In genomic region chr7:101127460-101128039, GRCh38 we compare ENCODE assay signal across 9 cellular contexts. TPM values are rescaled to one million over a fixed set of nuclear protein-coding genes. Genes with fewer than 3 reads are reported as not detected.
DNase-seq lines count a peak whose midpoint lies in the region; ATAC-seq and TF ChIP-seq lines count a peak whose summit lies in the region.
"Had no signal": no experiment of that assay in that cellular context is flagged by ENCODE, and none has a peak within 500 bp of the region (broad histone marks: within the 10 kb centered on the region; RNA-seq: fewer than 3 reads in every experiment).

No MANE protein-coding gene starts in this region.

- in situ Hi-C loops in GM23248 (cut with MboI): no loop called here

- peaks cover 46% of the 10 kb centered on the region for H3K79me2 ChIP-seq in GM23248 (ENCODE audit: insufficient read depth)

- peak overlapping the region; percentile 12 to 28 for H3K27ac Mint-ChIP-seq in T-cell

- CTCF ChIA-PET in T-cell (lab: Charles Lee): no interaction called here

- DNase-seq in GM23248: peak; percentile 51
- DNase-seq in T-cell: no peak
- peak; percentile 45 for DNase-seq in fibroblast of the aortic adventitia (ENCODE audit: low read depth)
- DNase-seq in retinal pigment epithelial cell (ENCODE audit: low read depth): no peak
- no peak for DNase-seq in NCI-H748 treated with DMSO at 0.1 percent for 48 hours (lab: John Stamatoyannopoulos, UW)
- DNase-seq in NCI-H1092 treated with DMSO at 0.1 percent for 48 hours (lab: John Stamatoyannopoulos, UW): no peak
- DNase-seq in SHP77 (lab: John Stamatoyannopoulos, UW): no peak
- DNase-seq: naive B cell had no signal

- ATAC-seq in T-cell (replicated peaks in 1 of 4) (no peak), HG02798 (IDR thresholded peaks at IDR 0.05; ENCODE audit: poor library complexity, unreplicated experiment) (no peak)

- peak overlapping the region; percentile 98 for H3K27ac ChIP-seq in GM23248

- peaks cover 27 to 37% (median 30%) of the 10 kb centered on the region in 3 donors for H3K4me1 Mint-ChIP-seq in T-cell

- peak overlapping the region; percentile 96 for H3K9ac ChIP-seq in GM23248

- POLR2A ChIA-PET in T-cell (lab: Charles Lee): interaction anchor here in 1 of 2 donors (0.6 kb wide), 1 partner anchor 1811 kb away, joined by 5 read pairs; no protein-coding TSS in a partner anchor

- H3K4me3 ChIP-seq in GM23248: peak overlapping the region; percentile 94
- H3K4me3 ChIP-seq in fibroblast of the aortic adventitia (ENCODE audit: low read depth, low read length): peak overlapping the region; percentile 86
- peak overlapping the region; percentile 85 for H3K4me3 ChIP-seq in retinal pigment epithelial cell (ENCODE audit: low read length)

- H3K9me3 ChIP-seq in GM23248 (ENCODE audit: low read depth): no peaks in the 10 kb centered on the region

- H3K9me2 ChIP-seq in GM23248 (ENCODE audit: insufficient read depth): no peaks in the 10 kb centered on the region

- 28% methylated on average over 3 of the region's 3 CpGs for WGBS in GM23248 (ENCODE audit: low coverage in 1 of 2, low lambda C conversion rate in 2 of 2, missing lambda C conversion rate in 2 of 2), 2 experiments

- peaks cover 35 to 67% of the 10 kb centered on the region in 2 donors for H3K27me3 Mint-ChIP-seq in T-cell

- H3K4me3 Mint-ChIP-seq in T-cell: peak overlapping the region in 1 of 3 donors; percentile 56

- TF ChIP-seq CTCF in fibroblast of the aortic adventitia (IDR thresholded peaks at IDR 0.05; ENCODE audit: insufficient read depth, low read length): no peak
- no peak for TF ChIP-seq CTCF in retinal pigment epithelial cell (conservative IDR thresholded peaks at IDR 0.05; ENCODE audit: low read depth, low read length)

- H3K9me3 Mint-ChIP-seq in T-cell: no peaks in the 10 kb centered on the region

- H3F3A ChIP-seq in GM23248 (ENCODE audit: insufficient read depth): peaks cover 85% of the 10 kb centered on the region

- no peaks in the 10 kb centered on the region for H3K27me3 ChIP-seq in GM23248 (replicated peaks; ENCODE audit: insufficient read depth)

- H3K36me3 ChIP-seq in GM23248 (ENCODE audit: low read depth): peaks cover 49% of the 10 kb centered on the region

- no peaks in the 10 kb centered on the region for H3K36me3 Mint-ChIP-seq in T-cell
- H3K36me3 Mint-ChIP-seq: naive B cell had no signal

- peaks cover 52% of the 10 kb centered on the region for H3K4me1 ChIP-seq in GM23248 (ENCODE audit: insufficient read depth)

- peak overlapping the region; percentile 93 for H3K4me2 ChIP-seq in GM23248 (ENCODE audit: unreplicated experiment)

- no peak overlapping the region for H2AFZ ChIP-seq in GM23248

- H4K20me1 ChIP-seq in GM23248 (ENCODE audit: insufficient read depth): no peaks in the 10 kb centered on the region

RNA-seq across cellular contexts. Expression of gene SERPINE1, which starts 0.6 kb away (rescaled TPM):
- 1,900 and 2,000 TPM in 2 replicates for total RNA-seq in GM23248 (2014; rRNA removed; shearing (Covaris generic))
- polyA plus RNA-seq in GM23248 (2016; fragmentation: Nextera tagmentation; extraction: Ambion mirVana): 1,537 and 1,563 TPM in 2 replicates
- under 1 TPM in 4 of 5 donors, not detected in 1; 0.18 to 0.79 (median 0.51) TPM for total RNA-seq in T-cell
- 23.1 and 341 TPM in 2 replicates for total RNA-seq in fibroblast of the aortic adventitia (ENCODE audit: low replicate concordance)

RNA-seq across cellular contexts. Expression of gene AP1S1, which starts 26.7 kb away (rescaled TPM):
- 198 and 236 TPM in 2 replicates for total RNA-seq in GM23248 (2014; rRNA removed; shearing (Covaris generic))
- polyA plus RNA-seq in GM23248 (2016; fragmentation: Nextera tagmentation; extraction: Ambion mirVana): 37.4 and 38.2 TPM in 2 replicates
- total RNA-seq in T-cell (10 to 100 TPM in 3 of 5 donors, 1 to 10 TPM in 2; 8.1 to 16.7 (median 14.4) TPM), fibroblast of the aortic adventitia (ENCODE audit: low replicate concordance) (34.9 and 77.5 TPM in 2 replicates)

RNA-seq across cellular contexts. Expression of gene VGF, which starts 37.8 kb away (rescaled TPM):
- 0.89 TPM in 1 of 2 replicates, not detected in the other for total RNA-seq in GM23248 (2014; rRNA removed; shearing (Covaris generic))
- polyA plus RNA-seq in GM23248 (2016; fragmentation: Nextera tagmentation; extraction: Ambion mirVana): 0.11 TPM in 1 of 2 replicates, not detected in the other
- total RNA-seq in T-cell (not detected), fibroblast of the aortic adventitia (ENCODE audit: low replicate concordance) (not detected in 2 replicates)

RNA-seq across cellular contexts. Expression of gene TRIM56, which starts 42.3 kb away (rescaled TPM):
- 10.3 and 11.0 TPM in 2 replicates for total RNA-seq in GM23248 (2014; rRNA removed; shearing (Covaris generic))
- 8.8 and 9.2 TPM in 2 replicates for polyA plus RNA-seq in GM23248 (2016; fragmentation: Nextera tagmentation; extraction: Ambion mirVana)
- 10 to 100 TPM; 47.2 to 80.9 (median 77.4) TPM for total RNA-seq in T-cell
- total RNA-seq in fibroblast of the aortic adventitia (ENCODE audit: low replicate concordance): 10.0 and 17.2 TPM in 2 replicates

RNA-seq across cellular contexts. Expression of gene NAT16, which starts 52.5 kb away (rescaled TPM):
- not detected in 2 replicates for total RNA-seq in GM23248 (2014; rRNA removed; shearing (Covaris generic))
- polyA plus RNA-seq in GM23248 (2016; fragmentation: Nextera tagmentation; extraction: Ambion mirVana): not detected in 2 replicates
- total RNA-seq in T-cell (not detected), fibroblast of the aortic adventitia (ENCODE audit: low replicate concordance) (not detected in 2 replicates)

Comparison
In these comparisons a context has a peak if more than half of its experiments do, and no peak if none do; other contexts are left out.
1. DNase-seq: peak in GM23248 (single experiment) and fibroblast of the aortic adventitia (single experiment); none in T-cell (0 of 34), retinal pigment epithelial cell (single experiment), NCI-H748 treated with DMSO at 0.1 percent for 48 hours (single experiment), NCI-H1092 treated with DMSO at 0.1 percent for 48 hours (single experiment) and SHP77 (0 of 2).
2. RNA of gene SERPINE1, which starts 0.6 kb away (total RNA-seq): 1,900 to 2,000 TPM in GM23248 and 23.1 to 341 TPM in fibroblast of the aortic adventitia; 0.18 to 0.79 TPM in T-cell; every median in the first group is over 10 times any median in the second.
3. Peak in every context shown above with its lines, with median percentiles within 50 percentile points of each other: H3K4me3 ChIP-seq.